Comparison of ENCODE assay signal across 14 cellular contexts in the genomic region with DNA sequence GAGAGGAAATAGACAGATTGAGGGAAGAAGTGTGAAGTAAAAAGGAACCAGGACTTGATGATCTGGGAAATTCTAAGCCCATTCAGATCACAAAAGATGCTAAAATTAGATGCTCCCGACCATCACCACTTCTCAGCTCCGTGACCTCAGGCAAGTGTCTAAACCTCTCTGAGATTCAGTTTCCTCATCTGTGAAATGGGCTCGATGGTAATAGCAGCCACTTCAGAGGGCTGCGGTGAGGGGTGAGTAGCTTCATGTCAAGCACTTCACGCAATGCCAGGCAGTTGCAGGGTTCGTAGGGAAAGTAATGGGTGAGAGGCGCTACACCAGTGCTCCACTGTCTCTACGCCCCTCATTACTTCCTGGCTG. TPM values are rescaled to one million over a fixed set of nuclear protein-coding genes. Genes with fewer than 3 reads are reported as not detected.
DNase-seq lines count a peak whose midpoint lies in the region; ATAC-seq and TF ChIP-seq lines count a peak whose summit lies in the region.
"Had no signal": no experiment of that assay in that cellular context is flagged by ENCODE, and none has a peak within 500 bp of the region (broad histone marks: within the 10 kb centered on the region; RNA-seq: fewer than 3 reads in every experiment).

No MANE protein-coding gene starts in this region.

- ATAC-seq in WTC11 (no peak), HG02763 (IDR thresholded peaks at IDR 0.05; ENCODE audit: unreplicated experiment) (no peak)
- ATAC-seq in effector memory CD8-positive, alpha-beta T cell (replicated peaks) = peak; percentile 46
- ATAC-seq in stimulated activated naive CD8-positive, alpha-beta T cell treated with anti-CD3 and anti-CD28 coated beads, Interleukin-15, amount 100 ng/mL, for 72 hours = peak; percentile 12
- ATAC-seq: left colon had no signal

- H3K27ac Mint-ChIP-seq in WTC11 = no peak overlapping the region
- H3K27ac Mint-ChIP-seq in effector memory CD8-positive, alpha-beta T cell = peak overlapping the region; percentile 93
- no peak overlapping the region for H3K27ac Mint-ChIP-seq in stimulated activated naive CD8-positive, alpha-beta T cell treated with anti-CD3 and anti-CD28 coated beads, Interleukin-15, amount 100 ng/mL, for 72 hours

- H3K27me3 Mint-ChIP-seq in WTC11 (ENCODE audit: low read depth) = peaks cover 85% of the 10 kb centered on the region
- no peaks in the 10 kb centered on the region for H3K27me3 Mint-ChIP-seq in effector memory CD8-positive, alpha-beta T cell
- H3K27me3 Mint-ChIP-seq in stimulated activated naive CD8-positive, alpha-beta T cell treated with anti-CD3 and anti-CD28 coated beads, Interleukin-15, amount 100 ng/mL, for 72 hours = peaks cover 24% of the 10 kb centered on the region

- no peaks in the 10 kb centered on the region for H3K36me3 Mint-ChIP-seq in WTC11
- H3K36me3 Mint-ChIP-seq in effector memory CD8-positive, alpha-beta T cell (ENCODE audit: insufficient read depth) = peaks cover 26% of the 10 kb centered on the region

- POLR2A ChIA-PET in WTC11 (lab: Charles Lee) = no interaction called here

- H3K4me1 Mint-ChIP-seq in WTC11 = peaks cover 19% of the 10 kb centered on the region
- H3K4me1 Mint-ChIP-seq in effector memory CD8-positive, alpha-beta T cell (ENCODE audit: low read depth in 2 of 2) = peaks cover 21 to 27% of the 10 kb centered on the region in 2 donors
- H3K4me1 Mint-ChIP-seq in stimulated activated naive CD8-positive, alpha-beta T cell treated with anti-CD3 and anti-CD28 coated beads, Interleukin-15, amount 100 ng/mL, for 72 hours = peaks cover 39% of the 10 kb centered on the region

- no peak for TF ChIP-seq CTCF in WTC11 (IDR thresholded peaks at IDR 0.05)

- H3K4me3 Mint-ChIP-seq in WTC11 = no peak overlapping the region
- peak overlapping the region; percentile 94 for H3K4me3 Mint-ChIP-seq in effector memory CD8-positive, alpha-beta T cell
- H3K4me3 Mint-ChIP-seq in stimulated activated naive CD8-positive, alpha-beta T cell treated with anti-CD3 and anti-CD28 coated beads, Interleukin-15, amount 100 ng/mL, for 72 hours = peak overlapping the region; percentile 27 to 54

- CTCF ChIA-PET in WTC11 (lab: Charles Lee) = interaction anchor here (0.6 to 1.6 kb wide), 5 partner anchors 11 to 139 kb away, joined by 3 to 5 read pairs (median 4); no protein-coding TSS in a partner anchor

- no peaks in the 10 kb centered on the region for H3K9me3 Mint-ChIP-seq in WTC11
- no peaks in the 10 kb centered on the region for H3K9me3 Mint-ChIP-seq in effector memory CD8-positive, alpha-beta T cell
- no peaks in the 10 kb centered on the region for H3K9me3 Mint-ChIP-seq in stimulated activated naive CD8-positive, alpha-beta T cell treated with anti-CD3 and anti-CD28 coated beads, Interleukin-15, amount 100 ng/mL, for 72 hours

- peak; percentile 26 for DNase-seq in activated T-cell treated with anti-CD3 and anti-CD28 coated beads, Interleukin-2, amount 50 U/mL, for 1 hour
- no peak for DNase-seq in activated T-cell treated with anti-CD3 and anti-CD28 coated beads for 4 hours
- DNase-seq in WTC11 (ENCODE audit: low spot score) = no peak
- peak; percentile 51 to 62 (median 53) for DNase-seq in effector memory CD8-positive, alpha-beta T cell
- DNase-seq in stimulated activated naive CD8-positive, alpha-beta T cell treated with anti-CD3 and anti-CD28 coated beads, Interleukin-15, amount 100 ng/mL, for 72 hours = peak in 1 of 2 donors; percentile 48
- DNase-seq in COLO668 (lab: John Stamatoyannopoulos, UW; ENCODE audit: unreplicated experiment) = no peak
- DNase-seq in DMS114 treated with DMSO at 0.1 percent for 48 hours (lab: John Stamatoyannopoulos, UW; ENCODE audit: unreplicated experiment) = no peak
- DNase-seq: dermis blood vessel endothelial cell; left colon; NCI-H1092; NCI-H524 treated with DMSO at 0.1 percent for 48 hours; Right ventricle myocardium superior; stimulated activated CD4-positive, alpha-beta T cell treated with anti-CD3 and anti-CD28 coated beads, Interleukin-2, amount 100 ng/mL, for 48 hours had no signal

TF ChIP-seq in WTC11, 78 proteins besides CTCF, POLR2A, EP300 and RAD21:
- TF ChIP-seq GTF2I (CRISPR knock-in tag; conservative IDR thresholded peaks at IDR 0.05) (peak; percentile 82), NR1H2 (CRISPR knock-in tag; IDR thresholded peaks at IDR 0.05) (no peak)

RNA-seq across cellular contexts. Expression of a gene that starts 9.0 kb away (rescaled TPM):
- 3.5 to 4.4 TPM (median 4.0 TPM) in 3 replicates for total RNA-seq in WTC11 (2021)

Comparison
In these comparisons a context has a peak if more than half of its experiments do, and no peak if none do; other contexts are left out.
1. DNase-seq: peak in activated T-cell treated with anti-CD3 and anti-CD28 coated beads, Interleukin-2, amount 50 U/mL, for 1 hour (single experiment) and effector memory CD8-positive, alpha-beta T cell (3 of 3); none in activated T-cell treated with anti-CD3 and anti-CD28 coated beads for 4 hours (single experiment), WTC11 (single experiment), COLO668 (single experiment) and DMS114 treated with DMSO at 0.1 percent for 48 hours (single experiment).
2. ATAC-seq: peak in effector memory CD8-positive, alpha-beta T cell (single experiment) and stimulated activated naive CD8-positive, alpha-beta T cell treated with anti-CD3 and anti-CD28 coated beads, Interleukin-15, amount 100 ng/mL, for 72 hours (single experiment); none in WTC11 (single experiment) and HG02763 (single experiment).
3. H3K27ac Mint-ChIP-seq: peak in effector memory CD8-positive, alpha-beta T cell (2 of 2); none in WTC11 (single experiment) and stimulated activated naive CD8-positive, alpha-beta T cell treated with anti-CD3 and anti-CD28 coated beads, Interleukin-15, amount 100 ng/mL, for 72 hours (0 of 2).